Comparison of ENCODE assay signal across 14 cellular contexts in the genomic region with DNA sequence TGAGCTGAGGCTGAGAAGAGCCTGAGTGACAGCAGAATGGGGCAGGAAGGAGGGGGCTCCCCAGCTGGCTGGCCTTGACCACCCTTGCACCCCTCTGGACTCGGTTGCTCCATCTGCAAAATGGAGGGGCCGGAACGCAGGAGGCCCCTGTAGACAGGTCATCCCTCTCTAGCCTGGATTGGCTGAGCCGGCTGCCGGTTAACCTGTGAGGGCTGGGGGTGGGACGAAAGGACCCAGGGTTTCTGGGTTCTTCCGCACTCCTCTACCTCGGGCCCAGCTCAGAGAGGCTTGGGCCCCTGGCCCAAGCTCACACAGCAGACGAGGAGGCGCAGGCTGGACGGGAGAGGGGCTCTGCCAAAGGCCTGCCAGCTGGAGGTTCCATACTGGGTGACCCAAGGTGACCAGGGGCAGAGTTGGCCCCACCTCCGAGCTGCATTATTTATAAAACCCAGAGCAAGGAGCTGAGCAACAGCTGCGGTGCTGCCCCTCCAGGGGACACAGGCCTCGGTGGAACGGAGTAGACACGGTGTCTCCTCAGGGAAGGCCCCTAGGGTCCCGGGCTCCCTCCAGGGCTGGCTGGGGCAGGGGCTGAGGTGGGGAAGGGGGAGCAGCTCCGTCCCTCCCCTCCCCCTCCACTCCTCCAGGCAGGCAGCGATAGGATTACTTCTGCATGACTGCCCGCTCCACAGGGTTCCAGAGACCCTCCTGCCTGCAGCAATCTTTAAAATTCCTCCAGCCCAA. TPM values are rescaled to one million over a fixed set of nuclear protein-coding genes. Genes with fewer than 3 reads are reported as not detected.
DNase-seq lines count a peak whose midpoint lies in the region; ATAC-seq and TF ChIP-seq lines count a peak whose summit lies in the region.
"Had no signal": no experiment of that assay in that cellular context is flagged by ENCODE, and none has a peak within 500 bp of the region (broad histone marks: within the 10 kb centered on the region; RNA-seq: fewer than 3 reads in every experiment).

No MANE protein-coding gene starts in this region.

- peak overlapping the region; percentile 89 for H3K4ac ChIP-seq in trophoblast cell (ENCODE audit: low read depth, low read length)

- H3K27ac Mint-ChIP-seq in HFFc6, result no peak overlapping the region
- H3K27ac Mint-ChIP-seq: activated CD4-positive, alpha-beta T cell treated with anti-CD3 and anti-CD28 coated beads for 36 hours; activated T-helper 17 cell treated with anti-CD3 and anti-CD28 coated beads, Interleukin-2, amount 50 U/mL, for 72 hours had no signal

- H3K27ac ChIP-seq in BLaER1 treated with 17β-estradiol and CSF1 and Interleukin-3, amounts not matched to agents 10 nM and 100 nM, result peak overlapping the region in 6 of 11 experiments; percentile 27 to 69 (median 50); a peak in 9 of 22 replicates
- H3K27ac ChIP-seq in SJCRH30 (peak overlapping the region; percentile 43; the same call in 1 of the 2 replicates), trophoblast cell (ENCODE audit: low read depth, low read length) (peak overlapping the region; percentile 11)

- H3K36me3 ChIP-seq in BLaER1 treated with 17β-estradiol and CSF1 and Interleukin-3, amounts not matched to agents 10 nM and 100 nM, result peaks cover 5 to 61% (median 31%) of the 10 kb centered on the region in 11 experiments; a peak in 19 of 22 replicates
- H3K36me3 ChIP-seq in SJCRH30 (peaks cover 33% of the 10 kb centered on the region), trophoblast cell (ENCODE audit: control insufficient read depth in 1 of 2, insufficient read depth in 2 of 2, low read length in 2 of 2) (peaks cover 38 to 54% of the 10 kb centered on the region in 2 experiments)
- H3K36me3 ChIP-seq: left lung had no signal

- H3K4me3 ChIP-seq in BLaER1 treated with 17β-estradiol and CSF1 and Interleukin-3, amounts not matched to agents 10 nM and 100 nM, result no peak overlapping the region; a peak in 1 of 20 replicates
- H3K4me3 ChIP-seq in SJCRH30 (no peak overlapping the region), trophoblast cell (ENCODE audit: low read depth, low read length) (no peak overlapping the region)
- H3K4me3 ChIP-seq: left lung had no signal

- ATAC-seq in left ventricle myocardium superior (peak; percentile 32), GM21360 (IDR thresholded peaks at IDR 0.05; ENCODE audit: unreplicated experiment) (no peak)
- ATAC-seq: activated CD4-positive, alpha-beta T cell treated with anti-CD3 and anti-CD28 coated beads for 36 hours; activated T-helper 17 cell treated with anti-CD3 and anti-CD28 coated beads, Interleukin-2, amount 50 U/mL, for 72 hours; left lung; SK-N-SH treated with all-trans-retinoic acid at 6 μM for 48 hours had no signal

- WGBS in trophoblast cell (ENCODE audit: extremely low coverage, insufficient coverage, insufficient read length), result no CpG with 5 or more reads among the region's 20 CpGs

- peaks cover 81 to 100% (median 91%) of the 10 kb centered on the region in 10 experiments for H3K4me1 ChIP-seq in BLaER1 treated with 17β-estradiol and CSF1 and Interleukin-3, amounts not matched to agents 10 nM and 100 nM
- H3K4me1 ChIP-seq in SJCRH30, result peaks cover 81% of the 10 kb centered on the region
- H3K4me1 ChIP-seq in trophoblast cell (ENCODE audit: control insufficient read depth in 1 of 2, insufficient read depth in 2 of 2, low read length in 2 of 2), result peaks cover 48 to 54% of the 10 kb centered on the region in 2 experiments

- H2BK12ac ChIP-seq in trophoblast cell (ENCODE audit: low read length), result no peak overlapping the region

- peak overlapping the region; percentile 22 for H2BK120ac ChIP-seq in trophoblast cell (ENCODE audit: insufficient read depth, low read length, poor library complexity)

- DNase-seq in SJCRH30, result peak; percentile 86 to 91
- peak; percentile 65 for DNase-seq in left ventricle myocardium superior
- DNase-seq in trophoblast cell, result no peak
- DNase-seq in HFFc6, result no peak
- DNase-seq in stimulated activated CD4-positive, alpha-beta T cell treated with anti-CD3 and anti-CD28 coated beads, Interleukin-4, amount 100 ng/mL, for 1 hour, result no peak
- DNase-seq in activated T-cell treated with anti-CD3 and anti-CD28 coated beads, Interleukin-2, amount 50 U/mL, for 48 hours, result no peak
- DNase-seq: activated CD4-positive, alpha-beta T cell treated with anti-CD3 and anti-CD28 coated beads for 36 hours; left lung; NCI-H1048; NCI-H748 treated with DMSO at 0.1 percent for 48 hours had no signal

- H2AK5ac ChIP-seq in trophoblast cell (ENCODE audit: low read length), result no peak overlapping the region

- intact Hi-C loops in left ventricle myocardium superior (cut with micrococcal nuclease), result no loop called here

- H2BK5ac ChIP-seq in trophoblast cell (ENCODE audit: low read depth, low read length, poor library complexity), result no peak overlapping the region

- peak overlapping the region; percentile 87 to 100 (median 97); a peak in 20 of 22 replicates for H3K4me2 ChIP-seq in BLaER1 treated with 17β-estradiol and CSF1 and Interleukin-3, amounts not matched to agents 10 nM and 100 nM
- peak overlapping the region; percentile 44 for H3K4me2 ChIP-seq in trophoblast cell (ENCODE audit: low read length)

- H3K23ac ChIP-seq in trophoblast cell (ENCODE audit: low read length), result no peak overlapping the region

- H2AFZ ChIP-seq in trophoblast cell (ENCODE audit: insufficient read depth, low read length, poor library complexity), result no peak overlapping the region

- peak overlapping the region; percentile 76 for H3K18ac ChIP-seq in trophoblast cell (ENCODE audit: low read length)

- H3K4me1 Mint-ChIP-seq in HFFc6 (ENCODE audit: low read depth), result peaks cover 5% of the 10 kb centered on the region
- H3K4me1 Mint-ChIP-seq: activated CD4-positive, alpha-beta T cell treated with anti-CD3 and anti-CD28 coated beads for 36 hours had no signal

- peaks cover 99 to 100% (median 100%) of the 10 kb centered on the region in 11 experiments for H4K20me1 ChIP-seq in BLaER1 treated with 17β-estradiol and CSF1 and Interleukin-3, amounts not matched to agents 10 nM and 100 nM

- peaks cover 49% of the 10 kb centered on the region for H3K79me2 ChIP-seq in trophoblast cell (ENCODE audit: control insufficient read depth, insufficient read depth, low read length, poor library complexity)

- H3K4me3 Mint-ChIP-seq in HFFc6, result no peak overlapping the region
- H3K4me3 Mint-ChIP-seq: activated CD4-positive, alpha-beta T cell treated with anti-CD3 and anti-CD28 coated beads for 36 hours; activated T-helper 17 cell treated with anti-CD3 and anti-CD28 coated beads, Interleukin-2, amount 50 U/mL, for 72 hours had no signal

- peaks cover 34% of the 10 kb centered on the region for H3K79me1 ChIP-seq in trophoblast cell (ENCODE audit: low read length)

- H4K12ac ChIP-seq in trophoblast cell (ENCODE audit: low read depth, low read length), result no peak overlapping the region

- no peak overlapping the region for H4K8ac ChIP-seq in trophoblast cell (ENCODE audit: low read depth, low read length)

- no peaks in the 10 kb centered on the region for H3K27me3 Mint-ChIP-seq in HFFc6 (ENCODE audit: insufficient read depth)
- H3K27me3 Mint-ChIP-seq: activated CD4-positive, alpha-beta T cell treated with anti-CD3 and anti-CD28 coated beads for 36 hours; activated T-helper 17 cell treated with anti-CD3 and anti-CD28 coated beads, Interleukin-2, amount 50 U/mL, for 72 hours had no signal

- TF ChIP-seq CTCF in HFFc6 (IDR thresholded peaks at IDR 0.05), result no peak

- peak overlapping the region in 9 of 11 experiments; percentile 27 to 65 (median 56); a peak in 17 of 22 replicates for H3K9ac ChIP-seq in BLaER1 treated with 17β-estradiol and CSF1 and Interleukin-3, amounts not matched to agents 10 nM and 100 nM
- H3K9ac ChIP-seq in trophoblast cell (ENCODE audit: low read length), result no peak overlapping the region

- H3K36me3 Mint-ChIP-seq in HFFc6 (ENCODE audit: low read depth), result no peaks in the 10 kb centered on the region; the same call in 1 of the 2 replicates

- H4K91ac ChIP-seq in trophoblast cell (ENCODE audit: low read depth, low read length), result no peak overlapping the region

- H3K9me3 Mint-ChIP-seq in HFFc6, result no peaks in the 10 kb centered on the region
- H3K9me3 Mint-ChIP-seq: activated T-helper 17 cell treated with anti-CD3 and anti-CD28 coated beads, Interleukin-2, amount 50 U/mL, for 72 hours had no signal

- no peak overlapping the region for H3K14ac ChIP-seq in trophoblast cell (ENCODE audit: low read length)

- no peaks in the 10 kb centered on the region for H3K27me3 ChIP-seq in BLaER1 treated with 17β-estradiol and CSF1 and Interleukin-3, amounts not matched to agents 10 nM and 100 nM
- H3K27me3 ChIP-seq in SJCRH30 (no peaks in the 10 kb centered on the region), trophoblast cell (ENCODE audit: insufficient read depth, low read length) (no peaks in the 10 kb centered on the region)
- H3K27me3 ChIP-seq: left lung had no signal

- H3K9me3 ChIP-seq in BLaER1 treated with 17β-estradiol and CSF1 and Interleukin-3, amounts not matched to agents 10 nM and 100 nM (replicated peaks in 1 of 11), result no peaks in the 10 kb centered on the region
- H3K9me3 ChIP-seq in SJCRH30 (replicated peaks) (no peaks in the 10 kb centered on the region), trophoblast cell (ENCODE audit: insufficient read depth, low read depth, low read length) (peaks cover 12% of the 10 kb centered on the region)
- H3K9me3 ChIP-seq: left lung had no signal

RNA-seq across cellular contexts. Expression of gene AHDC1, which starts 11.2 kb away (rescaled TPM):
- total RNA-seq in SJCRH30 (2014; rRNA removed; shearing (Covaris generic)), result 29.7 and 30.6 TPM in 2 replicates
- total RNA-seq in left ventricle myocardium superior, result 42.8 TPM
- 37.4 and 37.5 TPM in 2 replicates for polyA plus RNA-seq in trophoblast cell (2013)
- total RNA-seq in HFFc6 (2021; fragmentation: NEBNext Ultra II Directional; extraction: Animal tissue kit (Norgen Biotek cat#: 25700)), result 10 to 100 TPM; 30.7 to 53.2 (median 34.7) TPM

RNA-seq across cellular contexts. Expression of gene FGR, which starts 42.2 kb away (rescaled TPM):
- total RNA-seq in SJCRH30 (2014; rRNA removed; shearing (Covaris generic)), result not detected in 2 replicates
- total RNA-seq in left ventricle myocardium superior, result 4.7 TPM
- polyA plus RNA-seq in trophoblast cell (2013), result 0.04 TPM in 1 of 2 replicates, not detected in the other
- not detected for total RNA-seq in HFFc6 (2021; fragmentation: NEBNext Ultra II Directional; extraction: Animal tissue kit (Norgen Biotek cat#: 25700))

Comparison
In these comparisons a context has a peak if more than half of its experiments do, and no peak if none do; other contexts are left out.
1. DNase-seq: peak in SJCRH30 (2 of 2) and left ventricle myocardium superior (single experiment); none in trophoblast cell (0 of 2), HFFc6 (single experiment), stimulated activated CD4-positive, alpha-beta T cell treated with anti-CD3 and anti-CD28 coated beads, Interleukin-4, amount 100 ng/mL, for 1 hour (single experiment) and activated T-cell treated with anti-CD3 and anti-CD28 coated beads, Interleukin-2, amount 50 U/mL, for 48 hours (0 of 2).
2. Peak in every context shown above with its lines, with median percentiles within 50 percentile points of each other: H3K27ac ChIP-seq.